ENCODE assay signal across 8 cellular contexts in genomic region chr17:68356520-68356919, GRCh38.
DNase-seq lines count a peak whose midpoint lies in the region; ATAC-seq, FAIRE-seq and TF ChIP-seq lines count a peak whose summit lies in the region.

No MANE protein-coding gene starts in this region.

- ATAC-seq in GM21737 (IDR thresholded peaks at IDR 0.05; ENCODE audit: unreplicated experiment): peak; percentile 92

- peak overlapping the region; percentile 68 for H3K27ac Mint-ChIP-seq in activated naive CD8-positive, alpha-beta T cell

- peaks cover 0 to 9% (median 0%) of the 10 kb centered on the region in 11 experiments; a peak in 3 of 22 replicates for H3K36me3 ChIP-seq in BLaER1 treated with 17β-estradiol and CSF1 and Interleukin-3, amounts not matched to agents 10 nM and 100 nM
- H3K36me3 ChIP-seq in ascending aorta: no peaks in the 10 kb centered on the region

- H3K4me2 ChIP-seq in BLaER1 treated with 17β-estradiol and CSF1 and Interleukin-3, amounts not matched to agents 10 nM and 100 nM: peak overlapping the region; percentile 66 to 97 (median 86)

- no peaks in the 10 kb centered on the region for H3K9me3 Mint-ChIP-seq in activated naive CD8-positive, alpha-beta T cell (ENCODE audit: low read depth)

- TF ChIP-seq CTCF in ascending aorta (IDR thresholded peaks at IDR 0.05) (no peak), D721Med (IDR thresholded peaks at IDR 0.05; ENCODE audit: insufficient read depth, missing control alignments) (no peak)

- peaks cover 2% of the 10 kb centered on the region for H3K36me3 Mint-ChIP-seq in activated naive CD8-positive, alpha-beta T cell

- H3K4me1 Mint-ChIP-seq in activated naive CD8-positive, alpha-beta T cell (ENCODE audit: low read depth): peaks cover 55% of the 10 kb centered on the region

- H3K27ac ChIP-seq in BLaER1 treated with 17β-estradiol and CSF1 and Interleukin-3, amounts not matched to agents 10 nM and 100 nM: peak overlapping the region in 1 of 11 experiments; percentile 26; a peak in 1 of 22 replicates
- no peak overlapping the region for H3K27ac ChIP-seq in ascending aorta

- DNase-seq in SIG-M5 treated with dmso at 0.1 percent for 504 hours (lab: John Stamatoyannopoulos, UW; ENCODE audit: unreplicated experiment): peak; percentile 80
- DNase-seq in stimulated activated CD8-positive, alpha-beta memory T cell treated with anti-CD3 and anti-CD28 coated beads, Interleukin-12 subunit alpha, Interleukin-12 subunit beta, amount 100 ng/mL, for 24 hours (ENCODE audit: extremely low read depth): peak; percentile 37
- DNase-seq in ascending aorta (ENCODE audit: low spot score in 2 of 2): no peak
- DNase-seq in D721Med (ENCODE audit: insufficient read length, low spot score): no peak
- DNase-seq in GM03348 (ENCODE audit: low spot score): no peak

- peak overlapping the region; percentile 68 for H3K4me3 Mint-ChIP-seq in activated naive CD8-positive, alpha-beta T cell

- peaks cover 0 to 17% (median 6%) of the 10 kb centered on the region in 11 experiments; a peak in 9 of 22 replicates for H3K27me3 ChIP-seq in BLaER1 treated with 17β-estradiol and CSF1 and Interleukin-3, amounts not matched to agents 10 nM and 100 nM
- H3K27me3 ChIP-seq in ascending aorta: no peaks in the 10 kb centered on the region

- H3K9ac ChIP-seq in BLaER1 treated with 17β-estradiol and CSF1 and Interleukin-3, amounts not matched to agents 10 nM and 100 nM: peak overlapping the region in 2 of 11 experiments; percentile 25 to 50; a peak in 2 of 22 replicates

- FAIRE-seq in D721Med (lab: Jason Lieb, UNC): no peak

- H3K4me3 ChIP-seq in BLaER1 treated with 17β-estradiol and CSF1 and Interleukin-3, amounts not matched to agents 10 nM and 100 nM: 0 out of 20 replicates have a peak overlapping the region, but pooled peaks of 1 of the 10 experiments have one; percentile 12
- no peak overlapping the region for H3K4me3 ChIP-seq in ascending aorta

- H3K4me1 ChIP-seq in BLaER1 treated with 17β-estradiol and CSF1 and Interleukin-3, amounts not matched to agents 10 nM and 100 nM: peaks cover 44 to 76% (median 64%) of the 10 kb centered on the region in 10 experiments
- peaks cover 0 to 2% of the 10 kb centered on the region in 2 donors for H3K4me1 ChIP-seq in ascending aorta

- H3K27me3 Mint-ChIP-seq in activated naive CD8-positive, alpha-beta T cell: no peaks in the 10 kb centered on the region

- intact Hi-C loops in ascending aorta (cut with DNase I): no loop called here

- H3K9me3 ChIP-seq in BLaER1 treated with 17β-estradiol and CSF1 and Interleukin-3, amounts not matched to agents 10 nM and 100 nM (replicated peaks in 1 of 11): no peaks in the 10 kb centered on the region
- H3K9me3 ChIP-seq in ascending aorta: no peaks in the 10 kb centered on the region

- H4K20me1 ChIP-seq in BLaER1 treated with 17β-estradiol and CSF1 and Interleukin-3, amounts not matched to agents 10 nM and 100 nM: peaks cover 0 to 4% (median 0%) of the 10 kb centered on the region in 11 experiments; a peak in 1 of 22 replicates

Comparison
In these comparisons a context has a peak if more than half of its experiments do, and no peak if none do; other contexts are left out.
1. DNase-seq: peak in SIG-M5 treated with dmso at 0.1 percent for 504 hours (single experiment) and stimulated activated CD8-positive, alpha-beta memory T cell treated with anti-CD3 and anti-CD28 coated beads, Interleukin-12 subunit alpha, Interleukin-12 subunit beta, amount 100 ng/mL, for 24 hours (single experiment); none in ascending aorta (0 of 2), D721Med (single experiment) and GM03348 (single experiment).